In genomic region chr12:6159166-6160011, GRCh38 we compare ENCODE assay signal across 2 cellular contexts. TPM values are rescaled to one million over a fixed set of nuclear protein-coding genes. Genes with fewer than 3 reads are reported as not detected.
"Had no signal": no experiment of that assay in that cellular context is flagged by ENCODE, and none has a peak within 500 bp of the region (broad histone marks: within the 10 kb centered on the region; RNA-seq: fewer than 3 reads in every experiment).

No MANE protein-coding gene starts in this region.

RNA-seq across cellular contexts. Expression of gene VWF, which starts 34.9 kb away (rescaled TPM):
- total RNA-seq: natural killer cell treated with Interleukin-12 subunit alpha and Interleukin-12 subunit beta and Interleukin-15 and Interleukin-18, amount 100 ng/mL, for 72 hours; smooth muscle cell had no signal
